ENCODE assay signal across 25 cellular contexts in the genomic region with DNA sequence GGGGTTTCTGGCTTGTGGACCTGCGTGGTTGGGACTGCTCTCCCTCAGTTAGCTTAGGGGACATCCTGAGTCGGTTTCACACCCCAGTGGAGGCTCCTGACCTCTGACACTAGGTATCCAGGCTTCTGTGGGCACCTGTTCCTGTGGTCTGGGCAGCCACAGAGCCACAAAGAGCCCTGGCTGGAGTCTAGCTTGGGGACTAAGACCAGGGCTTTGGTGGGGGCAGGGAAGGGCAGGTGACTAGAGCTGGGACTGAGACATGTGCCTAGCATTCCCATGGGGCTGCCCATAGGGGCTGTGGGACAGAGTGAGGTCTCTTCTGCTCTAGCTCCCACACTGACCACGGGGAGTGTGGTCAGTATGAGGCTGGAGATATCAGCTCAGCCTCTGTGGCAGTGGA. TPM values are rescaled to one million over a fixed set of nuclear protein-coding genes. Genes with fewer than 3 reads are reported as not detected.
DNase-seq lines count a peak whose midpoint lies in the region; ATAC-seq, FAIRE-seq and TF ChIP-seq lines count a peak whose summit lies in the region.
"Had no signal": no experiment of that assay in that cellular context is flagged by ENCODE, and none has a peak within 500 bp of the region (broad histone marks: within the 10 kb centered on the region; RNA-seq: fewer than 3 reads in every experiment).

No MANE protein-coding gene starts in this region.

- H3K27ac ChIP-seq in K562 (ENCODE audit: extremely low read depth, low read depth, low read length) = no peak overlapping the region
- H3K27ac ChIP-seq: SJSA1 had no signal

- DNase-seq in H7 (peak; percentile 35), K562 (ENCODE audit: extremely low read depth in 1 of 4, low spot score in 3 of 4) (no peak), myocyte (ENCODE audit: low read depth) (peak; percentile 97), iPS-NIHi7 (ENCODE audit: extremely low spot score) (no peak), GM10248 (ENCODE audit: extremely low spot score) (no peak)
- DNase-seq in stimulated activated effector memory CD8-positive, alpha-beta T cell treated with anti-CD3 and anti-CD28 coated beads, Interleukin-12 subunit alpha, Interleukin-12 subunit beta, amount 100 ng/mL, for 72 hours (ENCODE audit: low spot score in 2 of 2) = no peak
- no peak for DNase-seq in activated CD4-positive, alpha-beta T cell treated with anti-CD3 and anti-CD28 coated beads for 4 hours
- DNase-seq: Caco-2; CD4-positive, alpha-beta memory T cell; DND-41; HFFc6; Kasumi-1; NCI-H1694 treated with DMSO at 0.1 percent for 48 hours; NCI-H446 treated with DMSO at 0.1 percent for 48 hours; NCI-H526 treated with DMSO at 0.1 percent for 48 hours; OCI-M1 had no signal

- peak; percentile 10; the same call in 1 of the 3 replicates for ATAC-seq in K562
- no peak for ATAC-seq in stimulated activated effector memory CD8-positive, alpha-beta T cell treated with anti-CD3 and anti-CD28 coated beads, Interleukin-12 subunit alpha, Interleukin-12 subunit beta, amount 100 ng/mL, for 72 hours
- ATAC-seq: Right ventricle myocardium inferior had no signal

- H3K9me3 Mint-ChIP-seq in stimulated activated effector memory CD8-positive, alpha-beta T cell treated with anti-CD3 and anti-CD28 coated beads, Interleukin-12 subunit alpha, Interleukin-12 subunit beta, amount 100 ng/mL, for 72 hours = no peaks in the 10 kb centered on the region
- H3K9me3 Mint-ChIP-seq: HFFc6 had no signal

- POLR2A ChIA-PET in K562 (lab: Yijun Ruan, JAX) (interaction anchor here (0.6 to 0.9 kb wide), 2 partner anchors 28 to 279 kb away, joined by 4 to 5 read pairs; a partner anchor contains a TSS), GM10248 (lab: Yijun Ruan, JAX) (no interaction called here)

- no peak for FAIRE-seq in K562 (lab: Jason Lieb, UNC)
- FAIRE-seq: GM12891, GM18507, H54, RCC 7860 had no signal

- H3K27ac Mint-ChIP-seq in stimulated activated effector memory CD8-positive, alpha-beta T cell treated with anti-CD3 and anti-CD28 coated beads, Interleukin-12 subunit alpha, Interleukin-12 subunit beta, amount 100 ng/mL, for 72 hours = peak overlapping the region; percentile 75
- H3K27ac Mint-ChIP-seq: HFFc6 had no signal

- H3K4me3 ChIP-seq in H7 (ENCODE audit: insufficient read depth, low read depth, low read length) (no peak overlapping the region), K562 (no peak overlapping the region)
- H3K4me3 ChIP-seq: SJSA1 had no signal

- intact Hi-C loops in K562 (cut with micrococcal nuclease) = no loop called here

- H3K27me3 ChIP-seq in H7 (ENCODE audit: control insufficient read depth, insufficient read depth, low read length) = no peaks in the 10 kb centered on the region; the same call in 1 of the 2 replicates
- H3K27me3 ChIP-seq in K562 (ENCODE audit: control insufficient read depth in 2 of 2, insufficient read depth in 2 of 2, low read length in 2 of 2) = peaks cover 14 to 31% of the 10 kb centered on the region in 2 experiments; a peak in 4 of 5 replicates
- H3K27me3 ChIP-seq: SJSA1 had no signal

- no TSS peak for BruUV-seq in K562 (replicated peaks; lab: Mats Ljungman, UMichigan)

- no peak overlapping the region for H3K4me3 Mint-ChIP-seq in stimulated activated effector memory CD8-positive, alpha-beta T cell treated with anti-CD3 and anti-CD28 coated beads, Interleukin-12 subunit alpha, Interleukin-12 subunit beta, amount 100 ng/mL, for 72 hours

- H3K4me1 Mint-ChIP-seq in stimulated activated effector memory CD8-positive, alpha-beta T cell treated with anti-CD3 and anti-CD28 coated beads, Interleukin-12 subunit alpha, Interleukin-12 subunit beta, amount 100 ng/mL, for 72 hours = peaks cover 15% of the 10 kb centered on the region

- CTCF ChIA-PET in K562 (lab: Yijun Ruan, JAX; ENCODE audit: low intra/inter-chr PET ratio) (interaction anchor here (0.6 kb wide), 1 partner anchor 1108 kb away, joined by 3 read pairs; no protein-coding TSS in a partner anchor), GM10248 (lab: Yijun Ruan, JAX) (interaction anchor here (0.9 to 4.7 kb wide), 9 partner anchors 8 to 49 kb away, joined by 3 to 27 read pairs (median 5); no protein-coding TSS in a partner anchor)

- H3K9me3 ChIP-seq in K562 (replicated peaks; ENCODE audit: control insufficient read depth, insufficient read depth, low read depth, low read length) = no peaks in the 10 kb centered on the region

- no peaks in the 10 kb centered on the region for H3K36me3 ChIP-seq in H7 (replicated peaks; ENCODE audit: control insufficient read depth, insufficient read depth, low read length)
- H3K36me3 ChIP-seq in K562 (ENCODE audit: control insufficient read depth, insufficient read depth, low read length) = no peaks in the 10 kb centered on the region
- H3K36me3 ChIP-seq: SJSA1 had no signal

- H3K9ac ChIP-seq in K562 (ENCODE audit: insufficient read depth in 1 of 2, low read depth in 2 of 2, low read length in 2 of 2) = 0 out of 4 replicates have a peak overlapping the region, but pooled peaks of 1 of the 2 experiments have one; percentile 8

- H4K20me1 ChIP-seq in K562 (replicated peaks; ENCODE audit: control insufficient read depth, insufficient read depth, low read length) = peaks cover 8% of the 10 kb centered on the region; the same call in 1 of the 2 replicates

- no peak for TF ChIP-seq POLR2A in K562 (conservative IDR thresholded peaks at IDR 0.05)

- H3K4me2 ChIP-seq in K562 (ENCODE audit: insufficient read depth, low read length) = no peak overlapping the region

- in situ Hi-C loops in K562 (cut with MboI) = loop anchor here (5.0 kb wide), 1 partner anchor 115 kb away; no protein-coding TSS in a partner anchor

- no peak overlapping the region for H2AFZ ChIP-seq in K562 (ENCODE audit: low read depth, low read length)

- TF ChIP-seq RAD21 in K562 (CRISPR knock-in tag; conservative IDR thresholded peaks at IDR 0.05 in 1 of 2, IDR thresholded peaks at IDR 0.05 in 1 of 2) = no peak

- peaks cover 10 to 12% of the 10 kb centered on the region in 2 experiments for H3K4me1 ChIP-seq in K562 (replicated peaks in 1 of 2; ENCODE audit: control insufficient read depth in 2 of 2, insufficient read depth in 2 of 2, low read length in 2 of 2)

- no peak for TF ChIP-seq EP300 in K562 (IDR thresholded peaks at IDR 0.05; ENCODE audit: low read length)

- H3K9me1 ChIP-seq in K562 (ENCODE audit: control insufficient read depth, insufficient read depth, low read length) = peaks cover 3% of the 10 kb centered on the region

- no peaks in the 10 kb centered on the region for H3K79me2 ChIP-seq in K562 (ENCODE audit: control insufficient read depth, insufficient read depth, low read length)

- WGBS in K562 (ENCODE audit: insufficient coverage, low coverage, missing lambda C conversion rate) = 0% methylated on average over 3 of the region's 3 CpGs

- no peaks in the 10 kb centered on the region for H3K36me3 Mint-ChIP-seq in stimulated activated effector memory CD8-positive, alpha-beta T cell treated with anti-CD3 and anti-CD28 coated beads, Interleukin-12 subunit alpha, Interleukin-12 subunit beta, amount 100 ng/mL, for 72 hours
- H3K36me3 Mint-ChIP-seq: CD4-positive, alpha-beta memory T cell had no signal

- TF ChIP-seq CTCF in K562 (IDR thresholded peaks at IDR 0.05 in 2 of 3, conservative IDR thresholded peaks at IDR 0.05 in 1 of 3; ENCODE audit: insufficient read depth in 2 of 3, low read depth in 1 of 3, low read length in 3 of 3) (no peak), GM10248 (IDR thresholded peaks at IDR 0.05; ENCODE audit: control extremely low read depth, extremely low read depth, low read depth, missing control alignments) (no peak)

RNA-seq across cellular contexts. Expression of a gene that starts 4.0 kb away (rescaled TPM):
- not detected in 2 replicates for total RNA-seq in H7 (2014; rRNA removed; shearing (Covaris generic))
- not detected in 2 replicates for total RNA-seq in K562 (2011; cell fraction: chromatin; rRNA removed; ENCODE audit: low replicate concordance)
- not detected in 2 replicates for total RNA-seq in K562 (2011; cell fraction: nucleolus; rRNA removed)
- total RNA-seq in K562 (2011; cell fraction: nucleoplasm; rRNA removed) = not detected in 2 replicates
- total RNA-seq in K562 (2014; rRNA removed) = not detected in 2 replicates
- total RNA-seq in K562 (2014; rRNA removed; fragmentation: Illumina TruSeq; extraction: Trizol) = not detected in 2 replicates
- total RNA-seq in K562 (2015; rRNA removed; fragmentation: Illumina TruSeq; extraction: Trizol) = not detected in 2 replicates
- total RNA-seq in K562 (2021) = not detected in 2 replicates
- polyA plus RNA-seq in K562 (2011; rRNA removed) = not detected in 2 replicates
- polyA plus RNA-seq in K562 (2011; cell fraction: cytosol; rRNA removed) = not detected in 2 replicates
- not detected in 2 replicates for polyA plus RNA-seq in K562 (2011; cell fraction: nucleus; rRNA removed)
- not detected in 2 replicates for polyA plus RNA-seq in K562 (2012)
- not detected in 2 replicates for polyA plus RNA-seq in K562 (2014; fragmentation: Illumina TruSeq; extraction: Trizol)
- polyA plus RNA-seq in K562 (2014; fragmentation: Nextera tagmentation; extraction: Ambion mirVana) = not detected
- not detected in 2 replicates for polyA plus RNA-seq in K562 (2014; rRNA removed)
- polyA minus RNA-seq in K562 (2011; rRNA and poly(A)+ RNA removed) = not detected in 2 replicates
- not detected in 2 replicates for polyA minus RNA-seq in K562 (2011; cell fraction: cytosol; rRNA and poly(A)+ RNA removed)
- not detected in 2 replicates for polyA minus RNA-seq in K562 (2011; cell fraction: nucleus; rRNA and poly(A)+ RNA removed)
- not detected in 2 replicates for total RNA-seq in myocyte
- not detected for polyA plus RNA-seq in myocyte (2012)
- total RNA-seq: A673; Caco-2; CD4-positive, alpha-beta memory T cell; HFFc6; MCF 10A; Right ventricle myocardium inferior; SJSA1 had no signal
- polyA plus RNA-seq: BJ; CD4-positive, alpha-beta memory T cell had no signal

RNA-seq across cellular contexts. Expression of a gene that starts 14.6 kb away (rescaled TPM):
- 1.9 and 7.4 TPM in 2 replicates for total RNA-seq in H7 (2014; rRNA removed; shearing (Covaris generic))
- 1.9 and 4.9 TPM in 2 replicates for total RNA-seq in K562 (2011; cell fraction: chromatin; rRNA removed; ENCODE audit: low replicate concordance)
- total RNA-seq in K562 (2011; cell fraction: nucleolus; rRNA removed) = 3.6 and 4.8 TPM in 2 replicates
- 2.0 and 5.0 TPM in 2 replicates for total RNA-seq in K562 (2011; cell fraction: nucleoplasm; rRNA removed)
- total RNA-seq in K562 (2014; rRNA removed) (0.32 and 0.94 TPM in 2 replicates), K562 (2014; rRNA removed; fragmentation: Illumina TruSeq; extraction: Trizol) (not detected in 2 replicates), K562 (2015; rRNA removed; fragmentation: Illumina TruSeq; extraction: Trizol) (not detected in 2 replicates), K562 (2021) (0.42 and 0.73 TPM in 2 replicates), myocyte (1.3 and 4.0 TPM in 2 replicates)
- polyA plus RNA-seq in K562 (2011; rRNA removed) (0.33 and 0.49 TPM in 2 replicates), K562 (2014; fragmentation: Illumina TruSeq; extraction: Trizol) (0.69 TPM in 1 of 2 replicates, not detected in the other), K562 (2014; fragmentation: Nextera tagmentation; extraction: Ambion mirVana) (under 1 TPM in 1 of 2 experiments, not detected in 1; 0.08 TPM), K562 (2014; rRNA removed) (0.35 and 0.82 TPM in 2 replicates)
- 0.59 and 1.3 TPM in 2 replicates for polyA plus RNA-seq in K562 (2011; cell fraction: cytosol; rRNA removed)
- polyA plus RNA-seq in K562 (2011; cell fraction: nucleus; rRNA removed) = 1.4 and 3.9 TPM in 2 replicates
- polyA plus RNA-seq in K562 (2012) = 0.25 and 0.58 TPM in 2 replicates
- 0.53 and 1.1 TPM in 2 replicates for polyA minus RNA-seq in K562 (2011; rRNA and poly(A)+ RNA removed)
- not detected in 2 replicates for polyA minus RNA-seq in K562 (2011; cell fraction: cytosol; rRNA and poly(A)+ RNA removed)
- 1.6 and 1.9 TPM in 2 replicates for polyA minus RNA-seq in K562 (2011; cell fraction: nucleus; rRNA and poly(A)+ RNA removed)
- 3.3 TPM for polyA plus RNA-seq in myocyte (2012)
- total RNA-seq: A673 had no signal

RNA-seq across cellular contexts. Expression of a gene that starts 26.1 kb away (rescaled TPM):
- 2.0 and 2.1 TPM in 2 replicates for total RNA-seq in H7 (2014; rRNA removed; shearing (Covaris generic))
- total RNA-seq in K562 (2011; cell fraction: chromatin; rRNA removed; ENCODE audit: low replicate concordance) = 1.8 and 2.6 TPM in 2 replicates
- total RNA-seq in K562 (2011; cell fraction: nucleolus; rRNA removed) = 0.66 and 1.0 TPM in 2 replicates
- 2.3 and 2.8 TPM in 2 replicates for total RNA-seq in K562 (2011; cell fraction: nucleoplasm; rRNA removed)
- 0.05 and 0.08 TPM in 2 replicates for total RNA-seq in K562 (2014; rRNA removed)
- total RNA-seq in K562 (2014; rRNA removed; fragmentation: Illumina TruSeq; extraction: Trizol) = 0.06 TPM in 1 of 2 replicates, not detected in the other
- total RNA-seq in K562 (2015; rRNA removed; fragmentation: Illumina TruSeq; extraction: Trizol) = 0.04 and 0.07 TPM in 2 replicates
- total RNA-seq in K562 (2021) = 0.60 and 0.63 TPM in 2 replicates
- polyA plus RNA-seq in K562 (2011; rRNA removed) = 0.06 and 0.37 TPM in 2 replicates
- 0.18 TPM in 2 replicates for polyA plus RNA-seq in K562 (2011; cell fraction: cytosol; rRNA removed)
- 0.16 and 0.48 TPM in 2 replicates for polyA plus RNA-seq in K562 (2011; cell fraction: nucleus; rRNA removed)
- 0.13 and 0.25 TPM in 2 replicates for polyA plus RNA-seq in K562 (2012)
- 0.10 and 0.21 TPM in 2 replicates for polyA plus RNA-seq in K562 (2014; fragmentation: Illumina TruSeq; extraction: Trizol)
- not detected for polyA plus RNA-seq in K562 (2014; fragmentation: Nextera tagmentation; extraction: Ambion mirVana)
- 0.05 and 0.13 TPM in 2 replicates for polyA plus RNA-seq in K562 (2014; rRNA removed)
- 0.07 and 0.66 TPM in 2 replicates for polyA minus RNA-seq in K562 (2011; rRNA and poly(A)+ RNA removed)
- 0.67 TPM in 1 of 2 replicates, not detected in the other for polyA minus RNA-seq in K562 (2011; cell fraction: cytosol; rRNA and poly(A)+ RNA removed)
- polyA minus RNA-seq in K562 (2011; cell fraction: nucleus; rRNA and poly(A)+ RNA removed) = 0.27 TPM in 1 of 2 replicates, not detected in the other
- not detected in 2 replicates for total RNA-seq in myocyte
- polyA plus RNA-seq in myocyte (2012) = 0.55 TPM
- total RNA-seq: CD4-positive, alpha-beta memory T cell; Right ventricle myocardium inferior had no signal

Comparison
In these comparisons a context has a peak if more than half of its experiments do, and no peak if none do; other contexts are left out.
1. DNase-seq: peak in H7 (single experiment) and myocyte (single experiment); none in K562 (0 of 4), stimulated activated effector memory CD8-positive, alpha-beta T cell treated with anti-CD3 and anti-CD28 coated beads, Interleukin-12 subunit alpha, Interleukin-12 subunit beta, amount 100 ng/mL, for 72 hours (0 of 2), activated CD4-positive, alpha-beta T cell treated with anti-CD3 and anti-CD28 coated beads for 4 hours (0 of 2), iPS-NIHi7 (single experiment) and GM10248 (single experiment).